ENCODE assay signal across 15 cellular contexts in the genomic region with DNA sequence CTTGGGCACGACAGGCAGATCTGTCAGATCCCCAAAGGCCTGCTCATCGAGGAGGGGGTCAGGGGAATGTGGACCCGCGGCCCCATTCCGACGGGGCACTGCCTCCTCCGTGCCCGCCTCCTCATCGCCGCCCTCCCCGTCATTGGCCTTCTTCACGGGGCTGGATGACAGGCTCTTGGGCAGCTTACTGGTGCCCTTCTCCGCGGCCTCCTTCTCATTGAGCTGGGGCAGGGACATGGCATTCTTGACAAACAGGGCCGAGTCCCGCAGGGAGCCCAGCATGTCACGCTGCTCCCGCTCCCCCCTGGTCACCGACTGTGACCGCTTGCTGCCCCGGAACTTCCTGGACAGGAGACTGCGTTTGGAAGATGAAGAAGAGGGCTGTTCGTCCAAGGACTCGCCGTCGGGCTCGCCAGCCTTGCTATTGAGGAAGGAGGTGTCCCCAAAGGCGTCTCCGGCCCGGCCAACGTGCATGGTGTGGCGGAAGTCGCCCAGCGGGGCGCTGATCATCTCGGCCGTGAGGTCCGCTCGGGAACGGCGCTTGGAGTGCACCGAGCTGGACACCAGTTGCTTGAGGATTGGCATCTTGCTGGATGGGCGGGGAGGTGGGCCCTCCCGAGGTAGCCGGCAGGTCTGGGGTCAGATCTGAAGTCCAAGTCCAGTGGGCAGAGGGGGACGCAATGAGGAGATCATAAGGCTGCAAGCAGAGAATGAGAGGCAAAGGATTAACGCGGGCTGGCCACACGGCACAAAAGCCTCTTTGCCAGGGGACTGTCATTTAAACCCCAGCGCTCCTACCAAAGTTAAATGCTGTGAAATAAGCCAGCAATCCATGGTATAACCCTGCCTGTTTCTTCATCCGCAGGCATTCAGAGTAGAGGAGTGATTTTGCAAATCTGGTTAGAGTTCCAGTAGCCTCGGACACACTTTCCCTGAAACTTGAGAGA. TPM values are rescaled to one million over a fixed set of nuclear protein-coding genes. Genes with fewer than 3 reads are reported as not detected.
DNase-seq lines count a peak whose midpoint lies in the region; ATAC-seq, FAIRE-seq and TF ChIP-seq lines count a peak whose summit lies in the region.
"Had no signal": no experiment of that assay in that cellular context is flagged by ENCODE, and none has a peak within 500 bp of the region (broad histone marks: within the 10 kb centered on the region; RNA-seq: fewer than 3 reads in every experiment).

No MANE protein-coding gene starts in this region.

- in situ Hi-C loops in HepG2 (cut with HindIII; ENCODE audit: extremely low pct_ligation_motif_present, low pct_unique_long_range_greater_than_20kb) = loop anchor here (25.0 kb wide), 1 partner anchor 1151 kb away; a partner anchor contains a TSS

- H2AFZ ChIP-seq in HepG2 (ENCODE audit: low read length) = no peak overlapping the region
- H2AFZ ChIP-seq in MM.1S (ENCODE audit: low read length) = no peak overlapping the region

- CTCF ChIA-PET in HepG2 (lab: Yijun Ruan, JAX; ENCODE audit: low intra/inter-chr PET ratio, low total read pairs) = no interaction called here

- POLR2A ChIA-PET in HepG2 (lab: Yijun Ruan, JAX) = interaction anchor here (4.0 kb wide), 1 partner anchor 24 kb away, joined by 45 read pairs; a partner anchor contains a TSS

- TF ChIP-seq CTCF in HepG2 (CRISPR knock-in tag; IDR thresholded peaks at IDR 0.05) (no peak), right lobe of liver (IDR thresholded peaks at IDR 0.05) (no peak), endodermal cell (conservative IDR thresholded peaks at IDR 0.05) (no peak), ovary (IDR thresholded peaks at IDR 0.05) (no peak), MM.1S (IDR thresholded peaks at IDR 0.05; ENCODE audit: low read length) (no peak)

- no peak overlapping the region for H3K4me3 Mint-ChIP-seq in endodermal cell
- H3K4me3 Mint-ChIP-seq: stimulated activated naive CD8-positive, alpha-beta T cell treated with anti-CD3 and anti-CD28 coated beads, Interleukin-15, amount 100 ng/mL, for 72 hours had no signal

- no peak overlapping the region for H3K4me2 ChIP-seq in HepG2 (ENCODE audit: low read depth, low read length)
- H3K4me2 ChIP-seq in MM.1S (ENCODE audit: low read depth, low read length) = no peak overlapping the region

- H3K79me2 ChIP-seq in HepG2 (ENCODE audit: insufficient read depth, low read length) (peaks cover 32% of the 10 kb centered on the region), MM.1S (ENCODE audit: low read length) (0 out of 2 replicates have a peak, but pooled peaks cover 3% of the 10 kb centered on the region)

- H3K4me1 ChIP-seq in HepG2 (ENCODE audit: insufficient read depth, low read length) (peaks cover 48% of the 10 kb centered on the region), right lobe of liver (peaks cover 0 to 48% (median 27%) of the 10 kb centered on the region in 4 donors), endodermal cell (ENCODE audit: control insufficient read depth, insufficient read depth, low read length) (peaks cover 34% of the 10 kb centered on the region), ovary (ENCODE audit: insufficient read depth) (peaks cover 70% of the 10 kb centered on the region), MM.1S (ENCODE audit: low read length) (peaks cover 11% of the 10 kb centered on the region)

- no peak overlapping the region for H3K27ac ChIP-seq in HepG2 (ENCODE audit: extremely low read length, insufficient read depth, low read length)
- H3K27ac ChIP-seq in right lobe of liver = peak overlapping the region in 1 of 3 donors; percentile 29
- peak overlapping the region; percentile 61 for H3K27ac ChIP-seq in endodermal cell (ENCODE audit: low read depth, low read length)
- H3K27ac ChIP-seq in ovary = peak overlapping the region; percentile 60 to 86
- H3K27ac ChIP-seq in MM.1S (ENCODE audit: low read length) = no peak overlapping the region

- no peaks in the 10 kb centered on the region for H3K9me2 ChIP-seq in MM.1S (replicated peaks; ENCODE audit: insufficient read depth, low read length)

- H3F3A ChIP-seq in MM.1S (ENCODE audit: insufficient read depth, low read length) = no peaks in the 10 kb centered on the region

- no TSS peak for BruUV-seq in HepG2 (replicated peaks; lab: Mats Ljungman, UMichigan)

- peak overlapping the region; percentile 46 for H3K27ac Mint-ChIP-seq in endodermal cell
- H3K27ac Mint-ChIP-seq: stimulated activated naive CD8-positive, alpha-beta T cell treated with anti-CD3 and anti-CD28 coated beads, Interleukin-15, amount 100 ng/mL, for 72 hours had no signal

- H3K27me3 ChIP-seq in HepG2 (ENCODE audit: control insufficient read depth in 1 of 2, insufficient read depth in 2 of 2, low read length in 2 of 2) (no peaks in the 10 kb centered on the region), right lobe of liver (no peaks in the 10 kb centered on the region), endodermal cell (ENCODE audit: control insufficient read depth, insufficient read depth, low read length, poor library complexity, severe bottlenecking) (no peaks in the 10 kb centered on the region), ovary (no peaks in the 10 kb centered on the region), MM.1S (replicated peaks; ENCODE audit: insufficient read depth, low read length) (no peaks in the 10 kb centered on the region)

- H3K36me3 Mint-ChIP-seq in endodermal cell (ENCODE audit: low read depth) = peaks cover 20% of the 10 kb centered on the region

- peaks cover 42% of the 10 kb centered on the region for H3K4me1 Mint-ChIP-seq in endodermal cell

- TF ChIP-seq EP300 in HepG2 (IDR thresholded peaks at IDR 0.05; ENCODE audit: low read depth in 2 of 2, low read length in 2 of 2) (no peak), HepG2 (CRISPR knock-in tag; IDR thresholded peaks at IDR 0.05; ENCODE audit: borderline replicate concordance) (no peak), ovary (IDR thresholded peaks at IDR 0.05) (no peak)

- TF ChIP-seq POLR2A in HepG2 (IDR thresholded peaks at IDR 0.05; ENCODE audit: insufficient read depth in 1 of 2, low read depth in 2 of 2, low read length in 2 of 2) (no peak), right lobe of liver (IDR thresholded peaks at IDR 0.05) (no peak), ovary (IDR thresholded peaks at IDR 0.05) (no peak)

- DNase-seq in HepG2 (ENCODE audit: low spot score) (no peak), right lobe of liver (no peak), endodermal cell (no peak), ovary (peak in 1 of 5 donors; percentile 58), midbrain (lab: John Stamatoyannopoulos, UW) (no peak), NCI-H2171 treated with DMSO at 0.1 percent for 48 hours (lab: John Stamatoyannopoulos, UW) (no peak), MM.1S (no peak), DMS79 treated with DMSO at 0.1 percent for 48 hours (lab: John Stamatoyannopoulos, UW) (no peak)
- DNase-seq: HCEC 1CT; KG1; NCI-H345; stimulated activated naive CD8-positive, alpha-beta T cell treated with anti-CD3 and anti-CD28 coated beads, Interleukin-15, amount 100 ng/mL, for 72 hours had no signal

- intact Hi-C loops in HepG2 (cut with micrococcal nuclease; ENCODE audit: unreplicated experiment) (no loop called here), right lobe of liver (cut with DNase I) (no loop called here), ovary (cut with DNase I) (no loop called here)

- ATAC-seq in HepG2 (no peak), right lobe of liver (no peak)

- peaks cover 23 to 36% of the 10 kb centered on the region in 2 experiments for H3K36me3 ChIP-seq in HepG2 (replicated peaks in 1 of 2; ENCODE audit: control insufficient read depth in 1 of 2, insufficient read depth in 2 of 2, low read length in 2 of 2)
- peaks cover 0 to 28% (median 12%) of the 10 kb centered on the region in 4 donors for H3K36me3 ChIP-seq in right lobe of liver
- H3K36me3 ChIP-seq in endodermal cell (ENCODE audit: control insufficient read depth, insufficient read depth, low read length) = peaks cover 50% of the 10 kb centered on the region
- no peaks in the 10 kb centered on the region for H3K36me3 ChIP-seq in ovary
- no peaks in the 10 kb centered on the region for H3K36me3 ChIP-seq in MM.1S (replicated peaks; ENCODE audit: insufficient read depth, low read length)

- 96% methylated on average over 52 of the region's 52 CpGs for WGBS in HepG2 (ENCODE audit: low lambda C conversion rate)
- WGBS in right lobe of liver (ENCODE audit: insufficient coverage, low coverage, low lambda C conversion rate, missing lambda C conversion rate) = 85% methylated on average over 17 of the region's 52 CpGs
- WGBS in endodermal cell (ENCODE audit: insufficient coverage in 1 of 2, insufficient read length in 1 of 2), 2 experiments = 95 to 97% methylated on average over 42 to 52 of the region's 52 CpGs
- WGBS in ovary, 3 donors = 70 to 80% (median 76%) methylated on average over 52 of the region's 52 CpGs

- no peaks in the 10 kb centered on the region for H3K27me3 Mint-ChIP-seq in endodermal cell (ENCODE audit: insufficient read depth)

- H3K9me3 Mint-ChIP-seq in endodermal cell = no peaks in the 10 kb centered on the region
- H3K9me3 Mint-ChIP-seq: stimulated activated naive CD8-positive, alpha-beta T cell treated with anti-CD3 and anti-CD28 coated beads, Interleukin-15, amount 100 ng/mL, for 72 hours had no signal

- FAIRE-seq in HepG2 (lab: Jason Lieb, UNC) = no peak
- FAIRE-seq: GM12891, RCC 7860 had no signal

- peaks cover 24% of the 10 kb centered on the region; the same call in 1 of the 2 replicates for H4K20me1 ChIP-seq in HepG2 (ENCODE audit: insufficient read depth, low read length)
- no peaks in the 10 kb centered on the region for H4K20me1 ChIP-seq in MM.1S (ENCODE audit: insufficient read depth, low read length)

- H3K4me3 ChIP-seq in HepG2 (replicated peaks in 1 of 3; ENCODE audit: insufficient read depth in 1 of 3, low read depth in 2 of 3, low read length in 3 of 3) (no peak overlapping the region), right lobe of liver (no peak overlapping the region), endodermal cell (ENCODE audit: low read length) (no peak overlapping the region), ovary (no peak overlapping the region), MM.1S (ENCODE audit: low read length) (no peak overlapping the region)

- TF ChIP-seq RAD21 in HepG2 (CRISPR knock-in tag; IDR thresholded peaks at IDR 0.05) = no peak

- no peaks in the 10 kb centered on the region for H3K9me3 ChIP-seq in HepG2 (ENCODE audit: low read length)
- H3K9me3 ChIP-seq in right lobe of liver = no peaks in the 10 kb centered on the region
- H3K9me3 ChIP-seq in endodermal cell (ENCODE audit: control insufficient read depth, low read length) = no peaks in the 10 kb centered on the region
- no peaks in the 10 kb centered on the region for H3K9me3 ChIP-seq in ovary
- no peaks in the 10 kb centered on the region for H3K9me3 ChIP-seq in MM.1S (replicated peaks; ENCODE audit: insufficient read depth, low read length)

- no peak overlapping the region for H3K9ac ChIP-seq in HepG2 (ENCODE audit: insufficient read depth, low read depth, low read length)
- no peak overlapping the region for H3K9ac ChIP-seq in endodermal cell (ENCODE audit: extremely low read depth, low read length, poor library complexity, severe bottlenecking)
- H3K9ac ChIP-seq in MM.1S (ENCODE audit: low read length) = no peak overlapping the region

RNA-seq across cellular contexts. Expression of a gene that starts 24.5 kb away (rescaled TPM):
- total RNA-seq in HepG2 (2016; rRNA removed; fragmentation: Illumina TruSeq; extraction: Trizol) (0.73 and 0.94 TPM in 2 replicates), right lobe of liver (not detected), endodermal cell (under 1 TPM; 0.29 to 0.58 TPM), ovary (under 1 TPM in 1 of 7 donors, not detected in 6; 0.25 TPM)
- 1.3 and 1.5 TPM in 2 replicates for total RNA-seq in HepG2 (2016; cell fraction: cytosol; rRNA removed; fragmentation: Illumina TruSeq; extraction: Trizol; ENCODE audit: low read depth)
- total RNA-seq in HepG2 (2016; cell fraction: insoluble cytoplasmic fraction; rRNA removed; fragmentation: Illumina TruSeq; extraction: Trizol) = 0.76 and 1.1 TPM in 2 replicates
- 1.3 and 1.5 TPM in 2 replicates for total RNA-seq in HepG2 (2016; cell fraction: membrane; rRNA removed; fragmentation: Illumina TruSeq; extraction: Trizol)
- total RNA-seq in HepG2 (2016; cell fraction: nucleus; rRNA removed; fragmentation: Illumina TruSeq; extraction: Trizol) = 0.99 and 1.5 TPM in 2 replicates
- polyA plus RNA-seq in HepG2 (2011; rRNA removed) (1.2 and 1.6 TPM in 2 replicates), ovary (not detected)
- 0.32 and 0.70 TPM in 2 replicates for polyA plus RNA-seq in HepG2 (2011; cell fraction: cytosol; rRNA removed)
- 0.21 TPM in 1 of 2 replicates, not detected in the other for polyA plus RNA-seq in HepG2 (2011; cell fraction: nucleus; rRNA removed)
- polyA plus RNA-seq in HepG2 (2012) = 0.25 and 0.48 TPM in 2 replicates
- polyA plus RNA-seq in HepG2 (2016; cell fraction: cytosol; fragmentation: Illumina TruSeq; extraction: Trizol; ENCODE audit: low read depth) = 0.86 and 1.8 TPM in 2 replicates
- 0.60 and 1.3 TPM in 2 replicates for polyA plus RNA-seq in HepG2 (2016; cell fraction: insoluble cytoplasmic fraction; fragmentation: Illumina TruSeq; extraction: Trizol; ENCODE audit: low read depth)
- polyA plus RNA-seq in HepG2 (2016; cell fraction: membrane; fragmentation: Illumina TruSeq; extraction: Trizol; ENCODE audit: low read depth) = 1.3 and 1.5 TPM in 2 replicates
- polyA plus RNA-seq in HepG2 (2016; cell fraction: nucleus; fragmentation: Illumina TruSeq; extraction: Trizol; ENCODE audit: insufficient read depth, low read depth) = not detected in 2 replicates
- 0.42 TPM in 1 of 2 replicates, not detected in the other for polyA minus RNA-seq in HepG2 (2011; rRNA and poly(A)+ RNA removed; ENCODE audit: low replicate concordance)
- polyA minus RNA-seq in HepG2 (2011; cell fraction: cytosol; rRNA and poly(A)+ RNA removed) = not detected in 2 replicates
- 1.3 TPM in 1 of 2 replicates, not detected in the other for polyA minus RNA-seq in HepG2 (2011; cell fraction: nucleus; rRNA and poly(A)+ RNA removed)
- polyA plus RNA-seq in endodermal cell (2013, experiment 1 of 2) = not detected
- not detected for polyA plus RNA-seq in endodermal cell (2013, experiment 2 of 2)
- total RNA-seq: activated CD8-positive, alpha-beta memory T cell treated with anti-CD3 and anti-CD28 coated beads for 36 hours had no signal

RNA-seq across cellular contexts. Expression of a gene that starts 25.6 kb away (rescaled TPM):
- total RNA-seq in HepG2 (2016; rRNA removed; fragmentation: Illumina TruSeq; extraction: Trizol) (54.0 and 55.0 TPM in 2 replicates), right lobe of liver (10 to 100 TPM; 27.5 to 34.9 (median 30.9) TPM), endodermal cell (10 to 100 TPM; 38.5 to 49.7 TPM), ovary (100 to 1,000 TPM in 5 of 7 donors, 10 to 100 TPM in 2; 82.4 to 171 (median 120) TPM)
- 13.5 and 14.9 TPM in 2 replicates for total RNA-seq in HepG2 (2016; cell fraction: cytosol; rRNA removed; fragmentation: Illumina TruSeq; extraction: Trizol; ENCODE audit: low read depth)
- total RNA-seq in HepG2 (2016; cell fraction: insoluble cytoplasmic fraction; rRNA removed; fragmentation: Illumina TruSeq; extraction: Trizol) = 45.9 and 55.1 TPM in 2 replicates
- total RNA-seq in HepG2 (2016; cell fraction: membrane; rRNA removed; fragmentation: Illumina TruSeq; extraction: Trizol) = 45.7 and 51.9 TPM in 2 replicates
- 34.9 and 36.1 TPM in 2 replicates for total RNA-seq in HepG2 (2016; cell fraction: nucleus; rRNA removed; fragmentation: Illumina TruSeq; extraction: Trizol)
- polyA plus RNA-seq in HepG2 (2011; rRNA removed) (19.0 and 21.7 TPM in 2 replicates), ovary (100 to 1,000 TPM in 1 of 2 donors, 10 to 100 TPM in 1; 59.0 to 106 TPM)
- 16.2 and 20.1 TPM in 2 replicates for polyA plus RNA-seq in HepG2 (2011; cell fraction: cytosol; rRNA removed)
- polyA plus RNA-seq in HepG2 (2011; cell fraction: nucleus; rRNA removed) = 18.6 and 24.3 TPM in 2 replicates
- 18.4 and 22.4 TPM in 2 replicates for polyA plus RNA-seq in HepG2 (2012)
- polyA plus RNA-seq in HepG2 (2016; cell fraction: cytosol; fragmentation: Illumina TruSeq; extraction: Trizol; ENCODE audit: low read depth) = 11.7 and 14.2 TPM in 2 replicates
- 58.7 and 66.8 TPM in 2 replicates for polyA plus RNA-seq in HepG2 (2016; cell fraction: insoluble cytoplasmic fraction; fragmentation: Illumina TruSeq; extraction: Trizol; ENCODE audit: low read depth)
- polyA plus RNA-seq in HepG2 (2016; cell fraction: membrane; fragmentation: Illumina TruSeq; extraction: Trizol; ENCODE audit: low read depth) = 37.7 and 41.8 TPM in 2 replicates
- polyA plus RNA-seq in HepG2 (2016; cell fraction: nucleus; fragmentation: Illumina TruSeq; extraction: Trizol; ENCODE audit: insufficient read depth, low read depth) = 41.4 and 43.9 TPM in 2 replicates
- polyA minus RNA-seq in HepG2 (2011; rRNA and poly(A)+ RNA removed; ENCODE audit: low replicate concordance) = 68.4 and 91.9 TPM in 2 replicates
- polyA minus RNA-seq in HepG2 (2011; cell fraction: cytosol; rRNA and poly(A)+ RNA removed) = 25.3 and 26.4 TPM in 2 replicates
- 32.3 and 36.9 TPM in 2 replicates for polyA minus RNA-seq in HepG2 (2011; cell fraction: nucleus; rRNA and poly(A)+ RNA removed)
- 57.7 TPM for polyA plus RNA-seq in endodermal cell (2013, experiment 1 of 2)
- polyA plus RNA-seq in endodermal cell (2013, experiment 2 of 2) = 49.6 TPM

Comparison
In these comparisons a context has a peak if more than half of its experiments do, and no peak if none do; other contexts are left out.
1. H3K27ac ChIP-seq: peak in endodermal cell (single experiment) and ovary (2 of 2); none in HepG2 (single experiment) and MM.1S (single experiment).